Comparison of ENCODE assay signal across 8 cellular contexts in the genomic region with DNA sequence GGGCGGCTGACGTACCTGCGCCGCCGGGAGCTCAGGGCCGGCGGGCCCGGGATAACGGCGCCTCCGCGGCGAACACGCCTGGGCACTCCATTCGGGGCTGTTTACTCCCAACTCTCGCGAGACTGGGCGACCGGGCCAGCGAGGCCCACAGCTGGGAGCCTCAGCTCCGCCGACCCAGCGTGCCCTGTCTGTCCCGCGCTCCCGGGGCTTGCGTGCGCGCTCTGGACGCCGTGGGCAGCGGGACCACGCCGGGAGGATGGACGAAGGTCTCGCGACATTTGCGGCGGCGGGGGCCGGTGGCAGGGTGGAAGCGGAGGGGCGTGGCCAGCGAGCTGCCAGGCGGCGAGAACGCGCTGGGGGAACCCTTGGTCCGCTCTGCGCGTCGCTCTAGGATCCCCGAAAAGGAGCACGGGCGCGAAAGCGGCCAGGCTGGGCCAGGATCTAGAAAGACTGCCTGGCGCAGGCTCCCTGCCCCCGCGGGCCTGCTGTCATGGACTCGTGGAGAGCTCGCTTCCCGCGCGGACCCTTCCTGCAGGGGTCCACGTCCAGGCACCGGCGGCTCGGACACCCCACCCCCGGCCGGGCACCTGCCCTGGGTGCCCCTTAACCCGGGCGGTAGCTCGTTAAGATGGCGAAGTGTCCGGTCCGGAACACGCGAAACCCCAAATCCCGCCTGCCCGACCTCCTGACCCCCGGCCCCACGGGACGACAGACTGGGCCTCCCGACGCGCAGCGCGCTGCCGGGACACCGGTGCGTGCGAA. TPM values are rescaled to one million over a fixed set of nuclear protein-coding genes. Genes with fewer than 3 reads are reported as not detected.
DNase-seq lines count a peak whose midpoint lies in the region; ATAC-seq and TF ChIP-seq lines count a peak whose summit lies in the region.

A gene (minus strand): TSS at position 223 of the 762 bp plus-strand sequence. CDS start 15,159 bp downstream, outside the sequence.

- H3K36me3 ChIP-seq in PC-9 (ENCODE audit: low read depth) (no peaks in the 10 kb centered on the region), esophagus (ENCODE audit: control insufficient read depth in 2 of 2, insufficient read depth in 2 of 2, low read length in 1 of 2) (no peaks in the 10 kb centered on the region), muscle layer of colon (ENCODE audit: insufficient read depth, low read length) (no peaks in the 10 kb centered on the region)

- H3K9me3 ChIP-seq in PC-9 (ENCODE audit: insufficient read depth, low read depth) = no peaks in the 10 kb centered on the region
- H3K9me3 ChIP-seq in esophagus (ENCODE audit: control insufficient read depth in 2 of 2, insufficient read depth in 1 of 2, low read depth in 1 of 2, low read length in 1 of 2) = no peaks in the 10 kb centered on the region
- H3K9me3 ChIP-seq in muscle layer of colon (ENCODE audit: low read length) = no peaks in the 10 kb centered on the region

- CTCF ChIA-PET in PC-9 (lab: Charles Lee) = interaction anchor here (0.6 to 1.6 kb wide), 4 partner anchors 10 to 70 kb away, joined by 3 to 6 read pairs (median 4); a partner anchor contains a TSS

- H3K9ac ChIP-seq in muscle layer of colon (ENCODE audit: low read length) = peak within 1 kb of the TSS; percentile 80

- H3K27ac ChIP-seq in PC-9 (peak within 1 kb of the TSS; percentile 67), esophagus (ENCODE audit: low read depth in 2 of 2, low read length in 1 of 2) (peak within 1 kb of the TSS; percentile 96 to 98), muscle layer of colon (ENCODE audit: low read depth, low read length) (peak within 1 kb of the TSS; percentile 90)

- no peaks in the 10 kb centered on the region for H3K9me3 Mint-ChIP-seq in activated T-cell treated with anti-CD3 and anti-CD28 coated beads, Interleukin-2, amount 50 U/mL, for 24 hours

- H3K4me1 Mint-ChIP-seq in activated T-cell treated with anti-CD3 and anti-CD28 coated beads, Interleukin-2, amount 50 U/mL, for 24 hours (ENCODE audit: low read depth) = peaks cover 35% of the 10 kb centered on the region

- no peaks in the 10 kb centered on the region for H3K9me2 ChIP-seq in PC-9 (ENCODE audit: insufficient read depth)

- 1% methylated on average over 72 to 93 of the region's 93 CpGs for WGBS in esophagus, 2 donors

- H3F3A ChIP-seq in PC-9 (ENCODE audit: insufficient read depth, low read depth) = peaks cover 30% of the 10 kb centered on the region

- peaks cover 39% of the 10 kb centered on the region for H3K4me1 ChIP-seq in PC-9 (replicated peaks; ENCODE audit: insufficient read depth)
- peaks cover 0 to 5% of the 10 kb centered on the region in 2 donors for H3K4me1 ChIP-seq in esophagus (ENCODE audit: control insufficient read depth in 2 of 2, insufficient read depth in 2 of 2, low read length in 1 of 2)
- H3K4me1 ChIP-seq in muscle layer of colon (ENCODE audit: insufficient read depth, low read length) = peaks cover 16% of the 10 kb centered on the region

- peaks cover 22% of the 10 kb centered on the region for H3K36me3 Mint-ChIP-seq in activated T-cell treated with anti-CD3 and anti-CD28 coated beads, Interleukin-2, amount 50 U/mL, for 24 hours (ENCODE audit: low read depth)

- in situ Hi-C loops in KBM-7 (cut with MboI; ENCODE audit: low pct_unique_long_range_greater_than_20kb, low sequenced_read_pairs) = no loop called here

- H3K4me2 ChIP-seq in PC-9 = peak within 1 kb of the TSS; percentile 99

- ATAC-seq in GM21717 (IDR thresholded peaks at IDR 0.05; ENCODE audit: unreplicated experiment) = peak; percentile 89

- POLR2A ChIA-PET in PC-9 (lab: Charles Lee; ENCODE audit: unreplicated experiment) = interaction anchor here (0.6 to 0.7 kb wide), 8 partner anchors 21 to 502 kb away, joined by 3 to 4 read pairs (median 3); no protein-coding TSS in a partner anchor

- no peaks in the 10 kb centered on the region for H3K27me3 Mint-ChIP-seq in activated T-cell treated with anti-CD3 and anti-CD28 coated beads, Interleukin-2, amount 50 U/mL, for 24 hours

- H3K79me2 ChIP-seq in PC-9 (ENCODE audit: low read depth) = peaks cover 55% of the 10 kb centered on the region

- intact Hi-C loops in PC-9 (cut with micrococcal nuclease; ENCODE audit: unreplicated experiment) = loop anchor here (2.0 kb wide), 2 partner anchors 14 to 60 kb away; no protein-coding TSS in a partner anchor

- peak within 1 kb of the TSS; percentile 97 for H2AFZ ChIP-seq in PC-9

- peak within 1 kb of the TSS; percentile 97 for H3K27ac Mint-ChIP-seq in activated T-cell treated with anti-CD3 and anti-CD28 coated beads, Interleukin-2, amount 50 U/mL, for 24 hours

- no peaks in the 10 kb centered on the region for H3K27me3 ChIP-seq in PC-9 (ENCODE audit: insufficient read depth, low read depth)
- H3K27me3 ChIP-seq in esophagus (ENCODE audit: control insufficient read depth in 1 of 2, insufficient read depth in 2 of 2, low read length in 2 of 2) = no peaks in the 10 kb centered on the region
- no peaks in the 10 kb centered on the region for H3K27me3 ChIP-seq in muscle layer of colon (ENCODE audit: control insufficient read depth in 1 of 2, insufficient read depth in 2 of 2, low read length in 2 of 2)

- BruUV-seq in PC-9 (replicated peaks; lab: Mats Ljungman, UMichigan) = no TSS peak

- no peak; the same call in 1 of the 2 replicates for TF ChIP-seq CTCF in PC-9 (conservative IDR thresholded peaks at IDR 0.05)

- H3K4me3 ChIP-seq in PC-9 (peak within 1 kb of the TSS; percentile 87), esophagus (ENCODE audit: low read depth in 1 of 2, low read length in 2 of 2) (peak within 1 kb of the TSS; percentile 92 to 94), muscle layer of colon (ENCODE audit: low read depth in 1 of 2, low read length in 2 of 2) (peak within 1 kb of the TSS; percentile 94 to 95)

- peak within 1 kb of the TSS; percentile 94 for H3K4me3 Mint-ChIP-seq in activated T-cell treated with anti-CD3 and anti-CD28 coated beads, Interleukin-2, amount 50 U/mL, for 24 hours

- DNase-seq in DMS153 treated with DMSO at 0.1 percent for 48 hours (lab: John Stamatoyannopoulos, UW; ENCODE audit: unreplicated experiment) = peak; percentile 94
- peak; percentile 96 for DNase-seq in KBM-7
- DNase-seq in PC-9 = peak; percentile 93 to 99
- peak; percentile 99 for DNase-seq in activated T-cell treated with anti-CD3 and anti-CD28 coated beads, Interleukin-2, amount 50 U/mL, for 24 hours
- DNase-seq in stimulated activated CD8-positive, alpha-beta memory T cell treated with anti-CD3 and anti-CD28 coated beads, Interleukin-7, amount 100 ng/mL, for 24 hours (ENCODE audit: low read depth) = peak; percentile 96

- H4K20me1 ChIP-seq in PC-9 (ENCODE audit: insufficient read depth) = peaks cover 17% of the 10 kb centered on the region

RNA-seq across cellular contexts. Expression of the gene that starts here (rescaled TPM):
- total RNA-seq in PC-9 (2021) = 80.3 and 96.0 TPM in 2 replicates
- polyA plus RNA-seq in esophagus = 10 to 100 TPM; 23.1 to 25.6 TPM

Comparison
In these comparisons a context has a peak if more than half of its experiments do, and no peak if none do; other contexts are left out.
1. Peak in every context shown above with its lines: DNase-seq, ATAC-seq, H3K4me3 ChIP-seq and H3K27ac ChIP-seq.